In the genomic region with DNA sequence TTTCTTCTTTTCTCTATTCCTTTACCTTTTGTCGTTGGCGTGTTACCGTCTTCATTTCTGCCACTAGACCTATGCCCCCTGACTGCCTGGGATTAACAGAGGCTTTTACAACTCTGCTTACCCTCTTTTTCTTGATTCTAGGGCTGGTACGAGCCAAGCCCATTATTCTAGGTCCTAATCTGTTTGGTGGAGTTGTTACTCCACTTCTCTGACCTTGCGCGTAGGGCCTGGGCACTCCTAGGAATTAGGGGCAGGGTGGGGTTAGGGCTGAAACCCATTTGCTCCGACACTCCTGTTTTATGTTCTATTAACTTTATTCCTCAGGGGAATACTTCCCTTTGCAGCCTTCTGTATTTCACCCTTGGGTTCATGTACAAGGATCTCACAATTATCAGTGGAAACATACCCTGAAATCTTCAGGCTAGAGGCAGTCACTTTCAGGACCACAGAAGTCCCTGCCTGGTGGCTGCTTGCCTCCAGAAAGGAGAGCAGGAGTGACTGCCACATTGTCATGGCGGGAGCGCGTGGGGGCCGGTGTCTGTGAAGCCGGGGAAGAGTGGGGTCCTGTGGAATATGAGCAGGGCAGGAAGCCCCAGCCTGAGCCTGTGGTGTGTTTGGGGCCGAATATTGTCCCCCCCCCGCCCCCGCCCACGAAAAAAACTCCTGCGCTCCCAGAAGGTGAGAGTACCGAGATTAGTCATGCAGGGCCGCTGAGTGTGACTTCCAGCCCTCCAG, we compare ENCODE assay signal across 8 cellular contexts. TPM values are rescaled to one million over a fixed set of nuclear protein-coding genes. Genes with fewer than 3 reads are reported as not detected.
A peak's percentile ranks its signal among the peaks of the same experiment; 100 is the strongest.
DNase-seq lines count a peak whose midpoint lies in the region; ATAC-seq and TF ChIP-seq lines count a peak whose summit lies in the region.

No MANE protein-coding gene starts in this region.

- H3K27ac ChIP-seq in Peyer's patch = peak overlapping the region in 3 of 4 donors; percentile 50 to 78 (median 74)
- H3K27ac ChIP-seq in prostate gland = peak overlapping the region; percentile 56 to 71

- TF ChIP-seq CTCF in Peyer's patch (IDR thresholded peaks at IDR 0.05) (no peak), foreskin fibroblast (IDR thresholded peaks at IDR 0.05; ENCODE audit: low read depth, low read length) (no peak), prostate gland (IDR thresholded peaks at IDR 0.05) (no peak)

- DNase-seq in Peyer's patch (no peak), foreskin fibroblast (no peak), prostate gland (ENCODE audit: low spot score) (no peak), NCI-H2029 (lab: John Stamatoyannopoulos, UW) (no peak), NCI-H1436 (lab: John Stamatoyannopoulos, UW) (no peak), DMS 273 treated with DMSO at 0.1 percent for 48 hours (lab: John Stamatoyannopoulos, UW) (no peak), COLO668 (lab: John Stamatoyannopoulos, UW; ENCODE audit: unreplicated experiment) (no peak)

- H3K36me3 ChIP-seq in Peyer's patch = no peaks in the 10 kb centered on the region
- H3K36me3 ChIP-seq in prostate gland = no peaks in the 10 kb centered on the region

- peak; percentile 9 for ATAC-seq in GM19438 (IDR thresholded peaks at IDR 0.05; ENCODE audit: low read depth, unreplicated experiment)

- H3K4me3 ChIP-seq in Peyer's patch (peak overlapping the region; percentile 60 to 71 (median 67)), foreskin fibroblast (ENCODE audit: low read depth in 1 of 2, low read length in 2 of 2) (peak overlapping the region; percentile 51 to 77), prostate gland (peak overlapping the region; percentile 45 to 50)

- H3K4me1 ChIP-seq in Peyer's patch (peaks cover 0 to 8% (median 5%) of the 10 kb centered on the region in 4 donors), prostate gland (replicated peaks) (peaks cover 4% of the 10 kb centered on the region)

- whole genome bisulfite sequencing in prostate gland = 59% methylated on average over 15 of the region's 19 CpGs

- intact Hi-C loops in prostate gland (cut with DNase I) = no loop called here

- no peak for TF ChIP-seq POLR2A in Peyer's patch (IDR thresholded peaks at IDR 0.05)
- TF ChIP-seq POLR2A in prostate gland (IDR thresholded peaks at IDR 0.05) = no peak

- H3K9me3 ChIP-seq in Peyer's patch (no peaks in the 10 kb centered on the region), prostate gland (no peaks in the 10 kb centered on the region)

- no peaks in the 10 kb centered on the region for H3K27me3 ChIP-seq in Peyer's patch
- H3K27me3 ChIP-seq in prostate gland (replicated peaks; ENCODE audit: insufficient read depth) = no peaks in the 10 kb centered on the region

RNA-seq across cellular contexts. Expression of gene SLC37A2, which starts 0.7 kb away (rescaled TPM):
- total RNA-seq in Peyer's patch = 1 to 10 TPM in 3 of 4 donors, under 1 TPM in 1; 0.88 to 6.6 (median 2.6) TPM
- 10 to 100 TPM; 10.2 to 13.3 TPM for total RNA-seq in prostate gland

RNA-seq across cellular contexts. Expression of gene TMEM218, which starts 49.1 kb away (rescaled TPM):
- 10 to 100 TPM; 11.4 to 19.2 (median 15.4) TPM for total RNA-seq in Peyer's patch
- 10 to 100 TPM; 17.7 to 33.5 TPM for total RNA-seq in prostate gland
